1 cellular context compared by ENCODE assay signal in the genomic region with DNA sequence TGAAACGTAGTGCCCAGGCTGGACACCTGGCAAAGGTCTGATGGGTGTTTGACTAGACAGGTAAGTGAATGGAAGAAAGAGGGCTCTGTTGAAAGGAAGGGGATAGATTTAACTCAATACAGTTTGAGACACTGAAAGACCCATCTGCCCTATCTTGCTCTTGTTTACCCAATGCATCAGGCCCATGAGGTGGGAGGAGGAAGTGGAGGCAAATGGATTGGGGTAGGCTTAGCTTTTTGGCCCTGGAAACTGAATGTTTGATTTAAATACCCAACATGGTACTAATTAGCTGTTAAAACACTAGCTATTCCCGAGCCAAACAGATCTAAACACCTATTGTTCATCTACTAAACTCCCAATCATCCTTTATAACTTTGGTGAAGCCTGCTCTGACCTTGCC.
TF ChIP-seq lines count a peak whose summit lies in the region.

No MANE protein-coding gene starts in this region.

TF ChIP-seq in GM12878, 131 proteins besides CTCF, POLR2A, EP300 and RAD21:
- TF ChIP-seq SPI1 (IDR thresholded peaks at IDR 0.05; ENCODE audit: borderline replicate concordance, insufficient read depth, low read depth, low read length) (peak; percentile 27; the same call in 1 of the 2 replicates), FOXM1 (IDR thresholded peaks at IDR 0.05; ENCODE audit: low read depth, low read length) (no peak), FOS (IDR thresholded peaks at IDR 0.05; ENCODE audit: borderline replicate concordance, extremely low read depth, insufficient read length) (no peak), ZBTB11 (CRISPR knock-in tag; IDR thresholded peaks at IDR 0.05) (no peak)
